In genomic region chr2:17821535-17822451, GRCh38 we compare ENCODE assay signal across 8 cellular contexts. TPM values are rescaled to one million over a fixed set of nuclear protein-coding genes. Genes with fewer than 3 reads are reported as not detected.
A peak's percentile ranks its signal among the peaks of the same experiment; 100 is the strongest.
DNase-seq lines count a peak whose midpoint lies in the region; ATAC-seq, FAIRE-seq and TF ChIP-seq lines count a peak whose summit lies in the region.

No MANE protein-coding gene starts in this region.

- no peak for TF ChIP-seq CTCF in endothelial cell of umbilical vein (IDR thresholded peaks at IDR 0.05; ENCODE audit: extremely low read depth in 1 of 2, insufficient read depth in 1 of 2, low read depth in 1 of 2, low read length in 2 of 2)

- H3K4me1 ChIP-seq in endothelial cell of umbilical vein (ENCODE audit: control insufficient read depth, extremely low read depth, insufficient read depth, low read length): no peaks in the 10 kb centered on the region

- dilution Hi-C loops in endothelial cell of umbilical vein (cut with MboI; ENCODE audit: extremely low pct_ligation_motif_present, low sequenced_read_pairs): no loop called here

- BruUV-seq in endothelial cell of umbilical vein (replicated peaks; lab: Mats Ljungman, UMichigan): no TSS peak

- no peak overlapping the region for H3K4me2 ChIP-seq in endothelial cell of umbilical vein (ENCODE audit: insufficient read depth, low read length)

- no peak for FAIRE-seq in endothelial cell of umbilical vein (lab: Jason Lieb, UNC)

- no peak overlapping the region for H2AFZ ChIP-seq in endothelial cell of umbilical vein (ENCODE audit: low read depth, low read length)

- no peaks in the 10 kb centered on the region for H3K9me1 ChIP-seq in endothelial cell of umbilical vein (replicated peaks; ENCODE audit: control insufficient read depth, extremely low read depth, insufficient read depth, low read length)

- DNase-seq in Right ventricle myocardium inferior (ENCODE audit: missing footprints) (no peak), cardiac septum (ENCODE audit: low spot score) (no peak), endothelial cell of umbilical vein (ENCODE audit: low read depth, low spot score) (peak; percentile 14), HT-29 (ENCODE audit: low spot score) (no peak), GDM1 (lab: John Stamatoyannopoulos, UW) (no peak), cerebellar nuclear complex (lab: John Stamatoyannopoulos, UW) (no peak), mesenteric fat pad (ENCODE audit: low spot score) (no peak)

- ATAC-seq in Right ventricle myocardium inferior (peak; percentile 56), HG03108 (IDR thresholded peaks at IDR 0.05; ENCODE audit: unreplicated experiment) (peak; percentile 37)

- no peaks in the 10 kb centered on the region for H4K20me1 ChIP-seq in endothelial cell of umbilical vein (replicated peaks; ENCODE audit: control insufficient read depth, extremely low read depth, insufficient read depth, low read length)

- no peaks in the 10 kb centered on the region for H3K9me3 ChIP-seq in endothelial cell of umbilical vein (replicated peaks; ENCODE audit: control insufficient read depth, insufficient read depth, low read length)

- H3K79me2 ChIP-seq in endothelial cell of umbilical vein (ENCODE audit: control insufficient read depth, insufficient read depth, low read length): no peaks in the 10 kb centered on the region

- no peak overlapping the region for H3K27ac ChIP-seq in endothelial cell of umbilical vein (ENCODE audit: insufficient read depth, low read depth, low read length)

- no peak overlapping the region for H3K4me3 ChIP-seq in endothelial cell of umbilical vein (replicated peaks in 1 of 3; ENCODE audit: insufficient read depth in 1 of 3, low read depth in 1 of 3, low read length in 3 of 3)

- H3K36me3 ChIP-seq in endothelial cell of umbilical vein (ENCODE audit: control insufficient read depth in 2 of 2, extremely low read depth in 1 of 2, insufficient read depth in 2 of 2, low read length in 2 of 2): no peaks in the 10 kb centered on the region

- POLR2A ChIA-PET in endothelial cell of umbilical vein (lab: Charles Lee): no interaction called here

- no peak for TF ChIP-seq POLR2A in endothelial cell of umbilical vein (IDR thresholded peaks at IDR 0.05; ENCODE audit: low read depth, low read length)

- H3K27me3 ChIP-seq in endothelial cell of umbilical vein (ENCODE audit: control insufficient read depth in 2 of 2, insufficient read depth in 2 of 2, low read length in 2 of 2): peaks cover 0 to 3% of the 10 kb centered on the region in 2 experiments

- intact Hi-C loops in Right ventricle myocardium inferior (cut with DNase I): loop anchor here (5.0 kb wide), 1 partner anchor 54 kb away; no protein-coding TSS in a partner anchor
- intact Hi-C loops in cardiac septum (cut with DNase I): loop anchor here (5.0 kb wide), 1 partner anchor 69 kb away; the partner anchor contains the start of genes GEN1 and SMC6
- intact Hi-C loops in endothelial cell of umbilical vein (cut with micrococcal nuclease): no loop called here

- H3K9ac ChIP-seq in endothelial cell of umbilical vein (replicated peaks; ENCODE audit: extremely low read depth, insufficient read depth, low read length): no peak overlapping the region

- CTCF ChIA-PET in endothelial cell of umbilical vein (lab: Charles Lee): interaction anchor here (1.1 kb wide), 1 partner anchor 9 kb away, joined by 4 read pairs; no protein-coding TSS in a partner anchor

TF ChIP-seq in endothelial cell of umbilical vein, 7 proteins besides CTCF, POLR2A, EP300 and RAD21:
- TF ChIP-seq JUN (IDR thresholded peaks at IDR 0.05; ENCODE audit: borderline replicate concordance, insufficient read depth, insufficient read length, low read depth) (no peak), POLR2AphosphoS5 (IDR thresholded peaks at IDR 0.05; ENCODE audit: insufficient read depth, low read depth, low read length) (no peak), FOS (IDR thresholded peaks at IDR 0.05; ENCODE audit: borderline replicate concordance, insufficient read depth, low read length) (no peak), GATA2 (IDR thresholded peaks at IDR 0.05; ENCODE audit: insufficient read depth, insufficient read length, low read depth, low read length) (no peak), EZH2 (IDR thresholded peaks at IDR 0.05; ENCODE audit: borderline replicate concordance, low read depth, low read length, severe bottlenecking) (no peak), MYC (IDR thresholded peaks at IDR 0.05; ENCODE audit: low read depth, low read length) (no peak)
- TF ChIP-seq, protein P1, sequence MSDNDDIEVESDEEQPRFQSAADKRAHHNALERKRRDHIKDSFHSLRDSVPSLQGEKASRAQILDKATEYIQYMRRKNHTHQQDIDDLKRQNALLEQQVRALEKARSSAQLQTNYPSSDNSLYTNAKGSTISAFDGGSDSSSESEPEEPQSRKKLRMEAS (IDR thresholded peaks at IDR 0.05; ENCODE audit: insufficient read depth, insufficient read length): no peak

RNA-seq across cellular contexts. Expression of gene MSGN1, which starts 5.5 kb away (rescaled TPM):
- not detected for total RNA-seq in Right ventricle myocardium inferior
- not detected for total RNA-seq in cardiac septum
- not detected in 2 replicates for total RNA-seq in endothelial cell of umbilical vein
- not detected in 2 replicates for polyA plus RNA-seq in endothelial cell of umbilical vein
- polyA plus RNA-seq in endothelial cell of umbilical vein (2011; cell fraction: cytosol; rRNA removed): not detected in 2 replicates
- polyA plus RNA-seq in endothelial cell of umbilical vein (2011; cell fraction: nucleus; rRNA removed): not detected in 2 replicates
- not detected in 2 replicates for polyA plus RNA-seq in endothelial cell of umbilical vein (2012)
- not detected in 2 replicates for polyA minus RNA-seq in endothelial cell of umbilical vein
- not detected for polyA minus RNA-seq in endothelial cell of umbilical vein (2011; cell fraction: cytosol; rRNA and poly(A)+ RNA removed)
- polyA minus RNA-seq in endothelial cell of umbilical vein (2011; cell fraction: nucleus; rRNA and poly(A)+ RNA removed): not detected in 2 replicates
- total RNA-seq in HT-29 (2014; rRNA removed; shearing (Covaris generic)): not detected in 2 replicates
- not detected for total RNA-seq in mesenteric fat pad

RNA-seq across cellular contexts. Expression of gene KCNS3, which starts 56.7 kb away (rescaled TPM):
- total RNA-seq in Right ventricle myocardium inferior: 4.5 TPM
- 3.7 TPM for total RNA-seq in cardiac septum
- 1.5 and 2.4 TPM in 2 replicates for total RNA-seq in endothelial cell of umbilical vein
- 0.75 and 1.0 TPM in 2 replicates for polyA plus RNA-seq in endothelial cell of umbilical vein
- 0.75 and 0.77 TPM in 2 replicates for polyA plus RNA-seq in endothelial cell of umbilical vein (2011; cell fraction: cytosol; rRNA removed)
- 0.45 and 1.0 TPM in 2 replicates for polyA plus RNA-seq in endothelial cell of umbilical vein (2011; cell fraction: nucleus; rRNA removed)
- 0.48 and 0.52 TPM in 2 replicates for polyA plus RNA-seq in endothelial cell of umbilical vein (2012)
- 1.1 and 2.9 TPM in 2 replicates for polyA minus RNA-seq in endothelial cell of umbilical vein
- not detected for polyA minus RNA-seq in endothelial cell of umbilical vein (2011; cell fraction: cytosol; rRNA and poly(A)+ RNA removed)
- 1.3 and 1.8 TPM in 2 replicates for polyA minus RNA-seq in endothelial cell of umbilical vein (2011; cell fraction: nucleus; rRNA and poly(A)+ RNA removed)
- 0.05 TPM in 1 of 2 replicates, not detected in the other for total RNA-seq in HT-29 (2014; rRNA removed; shearing (Covaris generic))
- 1.1 TPM for total RNA-seq in mesenteric fat pad
